Comparison of ENCODE assay signal across 14 cellular contexts in the genomic region with DNA sequence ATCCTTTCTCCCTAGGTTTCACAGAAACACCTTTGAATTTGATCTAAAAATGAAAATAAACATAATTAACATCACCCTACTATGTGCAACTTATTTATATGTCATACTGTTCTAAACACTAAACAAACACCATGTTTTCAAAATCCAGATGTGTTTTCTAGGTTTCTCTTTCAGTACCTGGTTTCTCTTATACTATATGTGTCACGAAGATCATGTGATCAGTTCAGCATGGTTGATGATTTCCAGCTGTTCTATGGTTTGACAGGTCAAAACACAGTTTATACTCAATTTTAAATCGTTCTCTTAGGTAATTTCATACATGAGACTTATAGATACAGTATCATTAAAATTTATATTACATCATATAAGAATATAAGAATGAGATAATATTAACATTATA.
DNase-seq lines count a peak whose midpoint lies in the region; ATAC-seq lines count a peak whose summit lies in the region.
"Had no signal": no experiment of that assay in that cellular context is flagged by ENCODE, and none has a peak within 500 bp of the region (broad histone marks: within the 10 kb centered on the region; RNA-seq: fewer than 3 reads in every experiment).

No MANE protein-coding gene starts in this region.

- no peaks in the 10 kb centered on the region for H3K4me1 Mint-ChIP-seq in stimulated activated naive B cell treated with anti-CD40 and anti-IgM and Interleukin-4, amounts not matched to agents 10 μg/mL and 1 μg/mL and 100 μg/mL, for 72 hours
- H3K4me1 Mint-ChIP-seq: T-cell had no signal

- DNase-seq in DMS79 (lab: John Stamatoyannopoulos, UW) (no peak), NCI-H1048 (lab: John Stamatoyannopoulos, UW) (no peak)
- no peak for DNase-seq in stimulated activated CD4-positive, alpha-beta T cell treated with anti-CD3 and anti-CD28 coated beads, Interleukin-2, amount 100 ng/mL, for 24 hours
- no peak for DNase-seq in stimulated activated naive B cell treated with anti-CD40 and anti-IgM and Interleukin-4, amounts not matched to agents 10 μg/mL and 1 μg/mL and 100 μg/mL, for 72 hours
- DNase-seq: activated CD4-positive, alpha-beta T cell treated with anti-CD3 and anti-CD28 coated beads for 48 hours; effector memory CD4-positive, alpha-beta T cell; foreskin melanocyte; islet precursor cell; OCI-M1; T-cell had no signal

- H3K9me3 Mint-ChIP-seq in stimulated activated naive B cell treated with anti-CD40 and anti-IgM and Interleukin-4, amounts not matched to agents 10 μg/mL and 1 μg/mL and 100 μg/mL, for 72 hours, result no peaks in the 10 kb centered on the region

- no peaks in the 10 kb centered on the region for H3K36me3 Mint-ChIP-seq in stimulated activated naive B cell treated with anti-CD40 and anti-IgM and Interleukin-4, amounts not matched to agents 10 μg/mL and 1 μg/mL and 100 μg/mL, for 72 hours
- H3K36me3 Mint-ChIP-seq: T-cell had no signal

- no peak overlapping the region for H3K4me3 Mint-ChIP-seq in stimulated activated naive B cell treated with anti-CD40 and anti-IgM and Interleukin-4, amounts not matched to agents 10 μg/mL and 1 μg/mL and 100 μg/mL, for 72 hours
- H3K4me3 Mint-ChIP-seq: T-cell had no signal

- H3K27ac Mint-ChIP-seq in stimulated activated naive B cell treated with anti-CD40 and anti-IgM and Interleukin-4, amounts not matched to agents 10 μg/mL and 1 μg/mL and 100 μg/mL, for 72 hours, result no peak overlapping the region
- H3K27ac Mint-ChIP-seq: T-cell had no signal

- no peaks in the 10 kb centered on the region for H3K27me3 Mint-ChIP-seq in stimulated activated naive B cell treated with anti-CD40 and anti-IgM and Interleukin-4, amounts not matched to agents 10 μg/mL and 1 μg/mL and 100 μg/mL, for 72 hours
- H3K27me3 Mint-ChIP-seq: T-cell had no signal

- peak; percentile 77 for ATAC-seq in GM18519 (IDR thresholded peaks at IDR 0.05; ENCODE audit: low FRiP score, unreplicated experiment)
- ATAC-seq in GM21381 (IDR thresholded peaks at IDR 0.05; ENCODE audit: unreplicated experiment), result peak; percentile 87
- ATAC-seq in HG02885 (IDR thresholded peaks at IDR 0.05; ENCODE audit: poor library complexity, unreplicated experiment), result peak; percentile 45
- peak; percentile 69 for ATAC-seq in HG03469 (IDR thresholded peaks at IDR 0.05; ENCODE audit: unreplicated experiment)
- no peak for ATAC-seq in stimulated activated naive B cell treated with anti-CD40 and anti-IgM and Interleukin-4, amounts not matched to agents 10 μg/mL and 1 μg/mL and 100 μg/mL, for 72 hours (replicated peaks)
- ATAC-seq: T-cell had no signal

Comparison
In these comparisons a context has a peak if more than half of its experiments do, and no peak if none do; other contexts are left out.
1. ATAC-seq: peak in GM18519 (single experiment), GM21381 (single experiment), HG02885 (single experiment) and HG03469 (single experiment); none in stimulated activated naive B cell treated with anti-CD40 and anti-IgM and Interleukin-4, amounts not matched to agents 10 μg/mL and 1 μg/mL and 100 μg/mL, for 72 hours (0 of 2).